In genomic region chr6:75306074-75306473, GRCh38 we compare ENCODE assay signal across 17 cellular contexts. TPM values are rescaled to one million over a fixed set of nuclear protein-coding genes. Genes with fewer than 3 reads are reported as not detected.
DNase-seq lines count a peak whose midpoint lies in the region; ATAC-seq and TF ChIP-seq lines count a peak whose summit lies in the region.
"Had no signal": no experiment of that assay in that cellular context is flagged by ENCODE, and none has a peak within 500 bp of the region (broad histone marks: within the 10 kb centered on the region; RNA-seq: fewer than 3 reads in every experiment).

No MANE protein-coding gene starts in this region.

- no peaks in the 10 kb centered on the region for H3K4me1 ChIP-seq in mesenchymal stem cell (ENCODE audit: control insufficient read depth, insufficient read depth, low read depth, low read length)

- no peaks in the 10 kb centered on the region for H3K9me3 Mint-ChIP-seq in type B pancreatic cell
- H3K9me3 Mint-ChIP-seq: CD4-positive, alpha-beta memory T cell had no signal

- no peak overlapping the region for H3K4me3 Mint-ChIP-seq in type B pancreatic cell

- H3K27me3 ChIP-seq in mesenchymal stem cell (ENCODE audit: control insufficient read depth in 1 of 2, insufficient read depth in 1 of 2, low read length in 2 of 2): no peaks in the 10 kb centered on the region

- no peak overlapping the region for H2BK15ac ChIP-seq in mesenchymal stem cell (ENCODE audit: low read depth, poor library complexity, severe bottlenecking)

- H3K79me1 ChIP-seq in mesenchymal stem cell (replicated peaks; ENCODE audit: low read length, poor library complexity, severe bottlenecking): no peaks in the 10 kb centered on the region

- H4K91ac ChIP-seq in mesenchymal stem cell (ENCODE audit: low read length): no peak overlapping the region

- no peak overlapping the region for H3K4me2 ChIP-seq in mesenchymal stem cell (ENCODE audit: low read length, poor library complexity, severe bottlenecking)

- no peak overlapping the region for H3K18ac ChIP-seq in mesenchymal stem cell (ENCODE audit: low read depth in 1 of 2, low read length in 2 of 2)

- no peak overlapping the region for H2AFZ ChIP-seq in mesenchymal stem cell (ENCODE audit: low read depth, low read length)
- H2AFZ ChIP-seq: GM23248 had no signal

- intact Hi-C loops in left ventricle myocardium superior (cut with micrococcal nuclease) (no loop called here), cardiac septum (cut with DNase I) (no loop called here)

- H3K27ac Mint-ChIP-seq in type B pancreatic cell: peak overlapping the region; percentile 3

- H3K9ac ChIP-seq in mesenchymal stem cell (ENCODE audit: low read length): no peak overlapping the region
- H3K9ac ChIP-seq: GM23248 had no signal

- no peak overlapping the region for H2BK120ac ChIP-seq in mesenchymal stem cell (ENCODE audit: low read depth, low read length)

- H3K4me1 Mint-ChIP-seq in type B pancreatic cell (ENCODE audit: unreplicated experiment): peaks cover 6% of the 10 kb centered on the region

- in situ Hi-C loops in astrocyte of the spinal cord (cut with HindIII; ENCODE audit: low sequenced_read_pairs): no loop called here

- H2BK5ac ChIP-seq in mesenchymal stem cell (ENCODE audit: low read depth, low read length, poor library complexity, severe bottlenecking): no peak overlapping the region

- H2BK12ac ChIP-seq in mesenchymal stem cell (ENCODE audit: low read length in 2 of 2): no peak overlapping the region

- peaks cover 0 to 3% of the 10 kb centered on the region in 2 experiments for H3K36me3 ChIP-seq in mesenchymal stem cell (ENCODE audit: control insufficient read depth in 1 of 2, insufficient read depth in 2 of 2, low read depth in 1 of 2, low read length in 2 of 2)

- H3K14ac ChIP-seq in mesenchymal stem cell (ENCODE audit: low read length in 2 of 2): no peak overlapping the region

- H3K23ac ChIP-seq in mesenchymal stem cell (ENCODE audit: low read length in 2 of 2): no peak overlapping the region

- H4K8ac ChIP-seq in mesenchymal stem cell (ENCODE audit: low read length): no peak overlapping the region

- DNase-seq in left ventricle myocardium superior (no peak), cardiac septum (ENCODE audit: low spot score) (no peak), astrocyte of the spinal cord (ENCODE audit: low read depth, low spot score) (peak; percentile 42), mesenchymal stem cell (peak; percentile 44), type B pancreatic cell (ENCODE audit: extremely low spot score, unreplicated experiment) (no peak), NCI-H82 treated with DMSO at 0.1 percent for 48 hours (lab: John Stamatoyannopoulos, UW; ENCODE audit: unreplicated experiment) (no peak), NCI-H226 (no peak)
- DNase-seq: AML-193, DMS79 treated with DMSO at 0.1 percent for 48 hours, GM23248, KBM-7, NCI-H1048, NCI-H146, NCI-H2227 treated with DMSO at 0.1 percent for 48 hours, NCI-H69 had no signal

- ATAC-seq in left ventricle myocardium superior (peak; percentile 44), GM21786 (IDR thresholded peaks at IDR 0.05; ENCODE audit: unreplicated experiment) (no peak)

- 86% methylated on average over 3 of the region's 4 CpGs for WGBS in mesenchymal stem cell

- H3K36me3 Mint-ChIP-seq in type B pancreatic cell: no peaks in the 10 kb centered on the region
- H3K36me3 Mint-ChIP-seq: CD4-positive, alpha-beta memory T cell had no signal

- TF ChIP-seq CTCF in astrocyte of the spinal cord (IDR thresholded peaks at IDR 0.05; ENCODE audit: low read depth, low read length): no peak
- TF ChIP-seq CTCF in type B pancreatic cell (conservative IDR thresholded peaks at IDR 0.05): no peak

- H3K4ac ChIP-seq in mesenchymal stem cell (ENCODE audit: low read depth in 1 of 2, low read length in 2 of 2): no peak overlapping the region

- no peaks in the 10 kb centered on the region for H3K27me3 Mint-ChIP-seq in type B pancreatic cell

- peaks cover 6% of the 10 kb centered on the region for H3K9me3 ChIP-seq in mesenchymal stem cell (ENCODE audit: control insufficient read depth, low read length)

- H3K4me3 ChIP-seq in astrocyte of the spinal cord (ENCODE audit: low read depth, low read length): no peak overlapping the region
- no peak overlapping the region for H3K4me3 ChIP-seq in mesenchymal stem cell (ENCODE audit: insufficient read depth in 1 of 2, low read depth in 1 of 2, low read length in 2 of 2)
- H3K4me3 ChIP-seq: GM23248 had no signal

- no peak overlapping the region for H2AK5ac ChIP-seq in mesenchymal stem cell (ENCODE audit: low read length, severe bottlenecking)

- no peak overlapping the region for H3K27ac ChIP-seq in mesenchymal stem cell (ENCODE audit: low read length, poor library complexity, severe bottlenecking)
- H3K27ac ChIP-seq: GM23248 had no signal

RNA-seq across cellular contexts. Expression of gene TMEM30A, which starts 21.5 kb away (rescaled TPM):
- total RNA-seq in left ventricle myocardium superior (43.9 TPM), cardiac septum (57.4 TPM), type B pancreatic cell (ENCODE audit: low replicate concordance) (78.7 and 146 TPM in 2 replicates)
- polyA plus RNA-seq in mesenchymal stem cell (2013, experiment 1 of 2): 154 TPM
- polyA plus RNA-seq in mesenchymal stem cell (2013, experiment 2 of 2): 164 TPM

Comparison
In these comparisons a context has a peak if more than half of its experiments do, and no peak if none do; other contexts are left out.
1. DNase-seq: peak in astrocyte of the spinal cord (single experiment) and mesenchymal stem cell (single experiment); none in left ventricle myocardium superior (single experiment), cardiac septum (single experiment), type B pancreatic cell (single experiment), NCI-H82 treated with DMSO at 0.1 percent for 48 hours (single experiment) and NCI-H226 (single experiment).